15 cellular contexts compared by ENCODE assay signal in genomic region chr11:48036466-48036865, GRCh38. TPM values are rescaled to one million over a fixed set of nuclear protein-coding genes. Genes with fewer than 3 reads are reported as not detected.
DNase-seq lines count a peak whose midpoint lies in the region; ATAC-seq and TF ChIP-seq lines count a peak whose summit lies in the region.
"Had no signal": no experiment of that assay in that cellular context is flagged by ENCODE, and none has a peak within 500 bp of the region (broad histone marks: within the 10 kb centered on the region; RNA-seq: fewer than 3 reads in every experiment).

No MANE protein-coding gene starts in this region.

- BruUV-seq in PC-9 (replicated peaks; lab: Mats Ljungman, UMichigan) = no TSS peak

- no peak overlapping the region for H3K4me3 ChIP-seq in BLaER1 treated with 17β-estradiol and CSF1 and Interleukin-3, amounts not matched to agents 10 nM and 100 nM
- H3K4me3 ChIP-seq in PC-9 (no peak overlapping the region), fibroblast of lung (replicated peaks in 1 of 4; ENCODE audit: control extremely low read depth in 1 of 4, insufficient read depth in 1 of 4, low read depth in 3 of 4, low read length in 4 of 4) (no peak overlapping the region), prostate gland (no peak overlapping the region), SJCRH30 (no peak overlapping the region), stomach (no peak overlapping the region), breast epithelium (no peak overlapping the region)

- no peaks in the 10 kb centered on the region for H3K27me3 Mint-ChIP-seq in T-helper 17 cell
- H3K27me3 Mint-ChIP-seq: CD4-positive, alpha-beta T cell had no signal

- peak overlapping the region in 9 of 11 experiments; percentile 50 to 99 (median 80); a peak in 11 of 22 replicates for H3K4me2 ChIP-seq in BLaER1 treated with 17β-estradiol and CSF1 and Interleukin-3, amounts not matched to agents 10 nM and 100 nM
- no peak overlapping the region for H3K4me2 ChIP-seq in PC-9
- no peak overlapping the region for H3K4me2 ChIP-seq in fibroblast of lung (ENCODE audit: extremely low read depth, insufficient read depth, low read length)

- no peaks in the 10 kb centered on the region for H3K9me2 ChIP-seq in PC-9 (ENCODE audit: insufficient read depth)

- no peak overlapping the region for H3K9ac ChIP-seq in BLaER1 treated with 17β-estradiol and CSF1 and Interleukin-3, amounts not matched to agents 10 nM and 100 nM
- no peak overlapping the region for H3K9ac ChIP-seq in fibroblast of lung (ENCODE audit: insufficient read depth, low read length)
- H3K9ac ChIP-seq: parathyroid adenoma had no signal

- peaks cover 0 to 99% (median 45%) of the 10 kb centered on the region in 11 experiments; a peak in 16 of 22 replicates for H4K20me1 ChIP-seq in BLaER1 treated with 17β-estradiol and CSF1 and Interleukin-3, amounts not matched to agents 10 nM and 100 nM
- no peaks in the 10 kb centered on the region for H4K20me1 ChIP-seq in PC-9 (ENCODE audit: insufficient read depth)
- no peaks in the 10 kb centered on the region for H4K20me1 ChIP-seq in fibroblast of lung (ENCODE audit: control insufficient read depth, extremely low read depth, insufficient read depth, low read length)

- H3K79me2 ChIP-seq in PC-9 (ENCODE audit: low read depth) = peaks cover 72% of the 10 kb centered on the region
- H3K79me2 ChIP-seq in fibroblast of lung (ENCODE audit: control insufficient read depth, insufficient read depth, low read length) = no peaks in the 10 kb centered on the region
- H3K79me2 ChIP-seq: parathyroid adenoma had no signal

- no peak overlapping the region for H3K27ac ChIP-seq in BLaER1 treated with 17β-estradiol and CSF1 and Interleukin-3, amounts not matched to agents 10 nM and 100 nM
- H3K27ac ChIP-seq in PC-9 = 0 out of 2 replicates have a peak overlapping the region, but pooled peaks have one; percentile 1
- no peak overlapping the region for H3K27ac ChIP-seq in fibroblast of lung (ENCODE audit: insufficient read depth, low read length)
- peak overlapping the region; percentile 43 to 88 for H3K27ac ChIP-seq in prostate gland
- H3K27ac ChIP-seq in SJCRH30 = no peak overlapping the region
- peak overlapping the region in 2 of 5 donors; percentile 12 to 14 for H3K27ac ChIP-seq in stomach
- H3K27ac ChIP-seq in breast epithelium = no peak overlapping the region
- H3K27ac ChIP-seq: HL-60, parathyroid adenoma had no signal

- peaks cover 0 to 63% (median 6%) of the 10 kb centered on the region in 11 experiments; a peak in 9 of 22 replicates for H3K36me3 ChIP-seq in BLaER1 treated with 17β-estradiol and CSF1 and Interleukin-3, amounts not matched to agents 10 nM and 100 nM
- H3K36me3 ChIP-seq in PC-9 (ENCODE audit: low read depth) (peaks cover 9% of the 10 kb centered on the region), fibroblast of lung (ENCODE audit: control insufficient read depth, insufficient read depth, low read length) (no peaks in the 10 kb centered on the region), prostate gland (no peaks in the 10 kb centered on the region), SJCRH30 (no peaks in the 10 kb centered on the region), stomach (peaks cover 0 to 5% (median 0%) of the 10 kb centered on the region in 4 donors), breast epithelium (no peaks in the 10 kb centered on the region)

- no peak overlapping the region for H3K27ac Mint-ChIP-seq in T-helper 17 cell

- intact Hi-C loops in PC-9 (cut with micrococcal nuclease; ENCODE audit: unreplicated experiment) = no loop called here
- intact Hi-C loops in prostate gland (cut with DNase I) = no loop called here
- intact Hi-C loops in stomach (cut with DNase I; ENCODE audit: low total_unique reads) = no loop called here
- intact Hi-C loops in breast epithelium (cut with DNase I; ENCODE audit: low total_unique reads) = no loop called here

- 53% methylated on average over 4 of the region's 4 CpGs for WGBS in prostate gland
- WGBS in stomach, 5 donors = 65 to 75% (median 74%) methylated on average over 4 of the region's 4 CpGs

- DNase-seq in PC-9 (no peak), fibroblast of lung (ENCODE audit: low read depth in 2 of 2) (peak; percentile 69 to 70), prostate gland (ENCODE audit: low spot score) (no peak), SJCRH30 (no peak), T-helper 17 cell (no peak), stomach (no peak), breast epithelium (ENCODE audit: low spot score in 2 of 2) (no peak)
- DNase-seq: CD4-positive, alpha-beta T cell; effector CD8-positive, alpha-beta T cell; NCI-H1930; NCI-H69; T-helper 9 cell had no signal

- TF ChIP-seq POLR2A in prostate gland (IDR thresholded peaks at IDR 0.05) = no peak
- TF ChIP-seq POLR2A in stomach (IDR thresholded peaks at IDR 0.05) = no peak
- TF ChIP-seq POLR2A in breast epithelium (IDR thresholded peaks at IDR 0.05) = no peak

- CTCF ChIA-PET in PC-9 (lab: Charles Lee) = interaction anchor here (0.6 kb wide), 1 partner anchor 58 kb away, joined by 4 read pairs; no protein-coding TSS in a partner anchor

- H3K4me1 ChIP-seq in BLaER1 treated with 17β-estradiol and CSF1 and Interleukin-3, amounts not matched to agents 10 nM and 100 nM = peaks cover 38 to 98% (median 53%) of the 10 kb centered on the region in 10 experiments
- H3K4me1 ChIP-seq in PC-9 (replicated peaks; ENCODE audit: insufficient read depth) (peaks cover 18% of the 10 kb centered on the region), fibroblast of lung (ENCODE audit: control insufficient read depth, extremely low read depth, insufficient read depth, low read length) (peaks cover 3% of the 10 kb centered on the region), prostate gland (replicated peaks) (peaks cover 9% of the 10 kb centered on the region), SJCRH30 (no peaks in the 10 kb centered on the region), stomach (peaks cover 18 to 72% (median 47%) of the 10 kb centered on the region in 4 donors), breast epithelium (no peaks in the 10 kb centered on the region)
- H3K4me1 ChIP-seq: parathyroid adenoma had no signal

- POLR2A ChIA-PET in PC-9 (lab: Charles Lee; ENCODE audit: unreplicated experiment) = no interaction called here

- no peak for TF ChIP-seq EP300 in stomach (IDR thresholded peaks at IDR 0.05)

- no peak for TF ChIP-seq CTCF in PC-9 (conservative IDR thresholded peaks at IDR 0.05)
- TF ChIP-seq CTCF in fibroblast of lung (conservative IDR thresholded peaks at IDR 0.05 in 1 of 2, IDR thresholded peaks at IDR 0.05 in 1 of 2; ENCODE audit: low read depth in 1 of 2, low read length in 2 of 2) = no peak
- no peak for TF ChIP-seq CTCF in prostate gland (IDR thresholded peaks at IDR 0.05)
- no peak for TF ChIP-seq CTCF in stomach (IDR thresholded peaks at IDR 0.05)
- TF ChIP-seq CTCF in breast epithelium (IDR thresholded peaks at IDR 0.05) = no peak

- peaks cover 45% of the 10 kb centered on the region for H3K4me1 Mint-ChIP-seq in T-helper 17 cell

- H3K36me3 Mint-ChIP-seq in T-helper 17 cell (ENCODE audit: low read depth) = peaks cover 8% of the 10 kb centered on the region

- H2AFZ ChIP-seq in PC-9 (no peak overlapping the region), fibroblast of lung (ENCODE audit: low read length) (no peak overlapping the region)
- H2AFZ ChIP-seq: parathyroid adenoma had no signal

- H3F3A ChIP-seq in PC-9 (ENCODE audit: insufficient read depth, low read depth) = peaks cover 22% of the 10 kb centered on the region

- no peaks in the 10 kb centered on the region for H3K9me3 ChIP-seq in BLaER1 treated with 17β-estradiol and CSF1 and Interleukin-3, amounts not matched to agents 10 nM and 100 nM (replicated peaks in 1 of 11)
- no peaks in the 10 kb centered on the region for H3K9me3 ChIP-seq in PC-9 (ENCODE audit: insufficient read depth, low read depth)
- H3K9me3 ChIP-seq in fibroblast of lung (ENCODE audit: control insufficient read depth, insufficient read depth, low read depth, low read length) = no peaks in the 10 kb centered on the region
- H3K9me3 ChIP-seq in prostate gland = no peaks in the 10 kb centered on the region
- no peaks in the 10 kb centered on the region for H3K9me3 ChIP-seq in SJCRH30 (replicated peaks)
- no peaks in the 10 kb centered on the region for H3K9me3 ChIP-seq in T-helper 17 cell (ENCODE audit: control insufficient read depth, low read length, poor library complexity, severe bottlenecking)
- H3K9me3 ChIP-seq in stomach = no peaks in the 10 kb centered on the region
- no peaks in the 10 kb centered on the region for H3K9me3 ChIP-seq in breast epithelium

- no peak overlapping the region for H3K4me3 Mint-ChIP-seq in T-helper 17 cell

- H3K27me3 ChIP-seq in BLaER1 treated with 17β-estradiol and CSF1 and Interleukin-3, amounts not matched to agents 10 nM and 100 nM = no peaks in the 10 kb centered on the region
- no peaks in the 10 kb centered on the region for H3K27me3 ChIP-seq in PC-9 (ENCODE audit: insufficient read depth, low read depth)
- H3K27me3 ChIP-seq in fibroblast of lung (ENCODE audit: control insufficient read depth, insufficient read depth, low read length) = no peaks in the 10 kb centered on the region
- H3K27me3 ChIP-seq in prostate gland (replicated peaks; ENCODE audit: insufficient read depth) = no peaks in the 10 kb centered on the region
- no peaks in the 10 kb centered on the region for H3K27me3 ChIP-seq in SJCRH30
- H3K27me3 ChIP-seq in stomach = no peaks in the 10 kb centered on the region
- H3K27me3 ChIP-seq in breast epithelium = no peaks in the 10 kb centered on the region

- no peak for ATAC-seq in T-helper 17 cell

RNA-seq across cellular contexts. Expression of gene PTPRJ, which starts 56.1 kb away (rescaled TPM):
- total RNA-seq in PC-9 (2021) = 43.3 and 43.7 TPM in 2 replicates
- 3.9 and 5.8 TPM in 2 replicates for total RNA-seq in fibroblast of lung
- polyA plus RNA-seq in fibroblast of lung = 2.4 and 5.3 TPM in 2 replicates
- 4.0 and 11.5 TPM in 2 replicates for polyA plus RNA-seq in fibroblast of lung (2012)
- 9.1 and 16.5 TPM in 2 replicates for polyA minus RNA-seq in fibroblast of lung (ENCODE audit: low replicate concordance)
- 10 to 100 TPM; 24.9 to 48.0 TPM for total RNA-seq in prostate gland
- total RNA-seq in SJCRH30 (2014; rRNA removed; shearing (Covaris generic)) = 0.68 and 1.0 TPM in 2 replicates
- 10 to 100 TPM; 33.2 to 83.9 TPM for total RNA-seq in T-helper 17 cell
- 100 to 1,000 TPM in 1 of 5 donors, 10 to 100 TPM in 3, 1 to 10 TPM in 1; 4.7 to 351 (median 44.3) TPM for total RNA-seq in stomach
- polyA plus RNA-seq in stomach = 1 to 10 TPM; 2.6 to 6.0 (median 3.2) TPM
- 10 to 100 TPM; 14.6 to 15.7 (median 14.7) TPM for total RNA-seq in breast epithelium

Comparison
In these comparisons a context has a peak if more than half of its experiments do, and no peak if none do; other contexts are left out.
1. H3K27ac ChIP-seq: peak in PC-9 (single experiment) and prostate gland (2 of 2); none in BLaER1 treated with 17β-estradiol and CSF1 and Interleukin-3, amounts not matched to agents 10 nM and 100 nM (0 of 11), fibroblast of lung (single experiment), SJCRH30 (single experiment) and breast epithelium (0 of 2).
2. H3K4me2 ChIP-seq: peak in BLaER1 treated with 17β-estradiol and CSF1 and Interleukin-3, amounts not matched to agents 10 nM and 100 nM (9 of 11); none in PC-9 (single experiment) and fibroblast of lung (single experiment).
3. DNase-seq: peak in fibroblast of lung (2 of 2); none in PC-9 (0 of 2), prostate gland (single experiment), SJCRH30 (0 of 2), T-helper 17 cell (0 of 3), stomach (single experiment) and breast epithelium (0 of 2).